Comparison of ENCODE assay signal across 10 cellular contexts in the genomic region with DNA sequence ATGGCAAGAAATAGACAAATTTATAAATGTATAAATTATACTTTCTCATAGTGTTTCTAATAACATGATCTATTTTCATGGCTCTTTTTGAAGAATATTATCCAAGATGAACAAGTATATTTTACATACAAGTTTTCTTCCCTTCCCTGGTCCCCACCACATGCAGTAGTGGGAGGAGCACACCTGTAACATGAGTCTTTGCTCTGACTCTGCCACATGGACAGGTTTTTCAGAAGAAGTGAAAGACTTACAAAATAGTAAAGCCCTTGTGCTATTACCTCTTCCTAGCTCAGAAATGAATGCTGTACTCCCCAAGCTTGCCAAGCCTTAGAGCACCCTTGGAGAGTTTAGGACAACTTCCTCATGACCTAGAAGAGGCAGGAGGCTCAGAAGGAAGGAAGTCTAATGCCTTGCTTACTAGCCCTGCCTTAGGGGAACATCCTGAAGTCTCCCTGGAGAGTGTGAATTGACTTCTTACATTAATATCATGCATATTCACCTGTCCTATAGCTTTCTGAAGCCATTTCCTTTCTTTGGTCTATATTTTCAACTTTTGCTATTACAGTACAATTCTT. TPM values are rescaled to one million over a fixed set of nuclear protein-coding genes. Genes with fewer than 3 reads are reported as not detected.
DNase-seq lines count a peak whose midpoint lies in the region; ATAC-seq, FAIRE-seq and TF ChIP-seq lines count a peak whose summit lies in the region.
"Had no signal": no experiment of that assay in that cellular context is flagged by ENCODE, and none has a peak within 500 bp of the region (broad histone marks: within the 10 kb centered on the region; RNA-seq: fewer than 3 reads in every experiment).

No MANE protein-coding gene starts in this region.

- H3K4me3 Mint-ChIP-seq in MCF 10A (ENCODE audit: unreplicated experiment) = no peak overlapping the region
- no peak overlapping the region for H3K4me3 Mint-ChIP-seq in activated CD4-positive, alpha-beta memory T cell treated with anti-CD3 and anti-CD28 coated beads for 36 hours
- H3K4me3 Mint-ChIP-seq: activated CD4-positive, alpha-beta T cell treated with anti-CD3 and anti-CD28 coated beads, Interleukin-2, amount 10 ng/mL, durations not matched to agents 7 days and 5 days had no signal

- H3K4me1 ChIP-seq in breast epithelium (no peaks in the 10 kb centered on the region), keratinocyte (ENCODE audit: control insufficient read depth, extremely low read depth, insufficient read depth, low read length) (peaks cover 29% of the 10 kb centered on the region), vagina (no peaks in the 10 kb centered on the region)

- no TSS peak for BruUV-seq in MCF 10A (replicated peaks; lab: Mats Ljungman, UMichigan)

- H3K4me2 ChIP-seq in keratinocyte (ENCODE audit: control insufficient read depth, extremely low read depth, insufficient read depth, low read depth, low read length) = peak overlapping the region; percentile 79

- TF ChIP-seq CTCF in MCF 10A (IDR thresholded peaks at IDR 0.05; ENCODE audit: unreplicated experiment) = no peak
- TF ChIP-seq CTCF in breast epithelium (IDR thresholded peaks at IDR 0.05) = no peak
- TF ChIP-seq CTCF in keratinocyte (optimal IDR thresholded peaks at IDR 0.05 in 1 of 3, IDR thresholded peaks at IDR 0.05 in 1 of 3, conservative IDR thresholded peaks at IDR 0.05 in 1 of 3; ENCODE audit: extremely low read depth in 1 of 3, insufficient read depth in 2 of 3, low read length in 3 of 3) = no peak
- TF ChIP-seq CTCF in vagina (IDR thresholded peaks at IDR 0.05) = no peak
- no peak for TF ChIP-seq CTCF in GM20000 (IDR thresholded peaks at IDR 0.05; ENCODE audit: extremely low read depth, missing control alignments)

- peaks cover 69% of the 10 kb centered on the region for H3K36me3 Mint-ChIP-seq in MCF 10A (ENCODE audit: insufficient read depth, unreplicated experiment)
- H3K36me3 Mint-ChIP-seq in activated CD4-positive, alpha-beta memory T cell treated with anti-CD3 and anti-CD28 coated beads for 36 hours = peaks cover 15% of the 10 kb centered on the region

- POLR2A ChIA-PET in MCF 10A (lab: Yijun Ruan, JAX) = interaction anchor here (0.8 to 4.0 kb wide), 8 partner anchors 9 to 316 kb away, joined by 3 to 26 read pairs (median 3); a partner anchor contains a TSS
- POLR2A ChIA-PET in activated CD4-positive, alpha-beta memory T cell treated with anti-CD3 and anti-CD28 coated beads for 36 hours (lab: Charles Lee) = interaction anchor here (0.7 to 3.7 kb wide), 8 partner anchors 9 to 258 kb away, joined by 3 to 22 read pairs (median 4); a partner anchor contains a TSS

- TF ChIP-seq POLR2A in breast epithelium (IDR thresholded peaks at IDR 0.05) (no peak), vagina (IDR thresholded peaks at IDR 0.05) (no peak)

- no peaks in the 10 kb centered on the region for H3K27me3 ChIP-seq in breast epithelium
- no peaks in the 10 kb centered on the region for H3K27me3 ChIP-seq in keratinocyte (ENCODE audit: control insufficient read depth, extremely low read depth, insufficient read depth, low read length)
- H3K27me3 ChIP-seq in vagina = no peaks in the 10 kb centered on the region

- no peaks in the 10 kb centered on the region for H4K20me1 ChIP-seq in keratinocyte (ENCODE audit: control insufficient read depth, extremely low read depth, insufficient read depth, low read length)

- DNase-seq in MCF 10A (ENCODE audit: unreplicated experiment) (no peak), breast epithelium (ENCODE audit: low spot score in 2 of 2) (no peak), keratinocyte (ENCODE audit: low read depth, low spot score) (no peak), vagina (ENCODE audit: extremely low spot score in 2 of 2) (no peak), HuH-7.5 (ENCODE audit: low spot score) (no peak), GM20000 (ENCODE audit: low spot score) (no peak)
- no peak for DNase-seq in activated CD4-positive, alpha-beta memory T cell treated with anti-CD3 and anti-CD28 coated beads for 36 hours
- DNase-seq: activated CD4-positive, alpha-beta T cell treated with anti-CD3 and anti-CD28 coated beads, Interleukin-2, amount 10 ng/mL, durations not matched to agents 7 days and 5 days; stimulated activated naive CD8-positive, alpha-beta T cell treated with anti-CD3 and anti-CD28 coated beads, Interleukin-15, Interleukin-2, amounts not matched to agents 100 U/mL and 50 U/mL, for 24 hours had no signal

- H3K27ac ChIP-seq in breast epithelium = no peak overlapping the region
- H3K27ac ChIP-seq in keratinocyte (ENCODE audit: control insufficient read depth, insufficient read depth, low read length) = peak overlapping the region; percentile 84
- H3K27ac ChIP-seq in vagina = peak overlapping the region; percentile 23

- dilution Hi-C loops in keratinocyte (cut with MboI; ENCODE audit: extremely low pct_ligation_motif_present, low sequenced_read_pairs) = loop anchor here (10.0 kb wide), 1 partner anchor 131 kb away; no protein-coding TSS in a partner anchor

- CTCF ChIA-PET in MCF 10A (lab: Yijun Ruan, JAX) = interaction anchor here (0.6 to 1.0 kb wide), 4 partner anchors 132 to 557 kb away, joined by 3 to 4 read pairs (median 3); no protein-coding TSS in a partner anchor
- CTCF ChIA-PET in activated CD4-positive, alpha-beta memory T cell treated with anti-CD3 and anti-CD28 coated beads for 36 hours (lab: Charles Lee) = interaction anchor here (0.8 to 4.0 kb wide), 5 partner anchors 20 to 210 kb away, joined by 3 to 20 read pairs (median 4); a partner anchor contains a TSS

- no peaks in the 10 kb centered on the region for H3K79me2 ChIP-seq in keratinocyte (ENCODE audit: control insufficient read depth, insufficient read depth, low read length)

- H2AFZ ChIP-seq in keratinocyte (ENCODE audit: control insufficient read depth, low read length) = no peak overlapping the region

- H3K9me1 ChIP-seq in keratinocyte (ENCODE audit: control insufficient read depth, extremely low read depth, insufficient read depth, low read length) = no peaks in the 10 kb centered on the region

- H3K9ac ChIP-seq in keratinocyte (ENCODE audit: control insufficient read depth, extremely low read depth, insufficient read depth, low read length) = peak overlapping the region; percentile 49

- H3K36me3 ChIP-seq in breast epithelium = peaks cover 6% of the 10 kb centered on the region
- H3K36me3 ChIP-seq in keratinocyte (ENCODE audit: control insufficient read depth in 2 of 2, extremely low read depth in 1 of 2, insufficient read depth in 2 of 2, low read length in 2 of 2) = peaks cover 23 to 39% of the 10 kb centered on the region in 2 experiments
- H3K36me3 ChIP-seq in vagina = peaks cover 0 to 32% of the 10 kb centered on the region in 2 donors

- peak; percentile 53 for FAIRE-seq in keratinocyte (lab: Jason Lieb, UNC)

- intact Hi-C loops in MCF 10A (cut with micrococcal nuclease) (no loop called here), breast epithelium (cut with DNase I; ENCODE audit: low total_unique reads) (no loop called here), vagina (cut with DNase I) (no loop called here)
- intact Hi-C loops in activated CD4-positive, alpha-beta memory T cell treated with anti-CD3 and anti-CD28 coated beads for 36 hours (cut with micrococcal nuclease) = loop anchor here (2.0 to 5.0 kb wide), 2 partner anchors 19 to 209 kb away; a partner anchor contains a TSS

- peaks cover 21% of the 10 kb centered on the region for H3K4me1 Mint-ChIP-seq in MCF 10A (ENCODE audit: insufficient read depth, unreplicated experiment)
- peaks cover 37% of the 10 kb centered on the region for H3K4me1 Mint-ChIP-seq in activated CD4-positive, alpha-beta memory T cell treated with anti-CD3 and anti-CD28 coated beads for 36 hours (ENCODE audit: low read depth)

- H3K4me3 ChIP-seq in breast epithelium (no peak overlapping the region), keratinocyte (ENCODE audit: control insufficient read depth in 2 of 3, extremely low read depth in 1 of 3, insufficient read depth in 2 of 3, low read depth in 1 of 3, low read length in 3 of 3) (no peak overlapping the region), vagina (no peak overlapping the region)

- H3K27me3 Mint-ChIP-seq in MCF 10A (ENCODE audit: insufficient read depth, unreplicated experiment) = no peaks in the 10 kb centered on the region
- H3K27me3 Mint-ChIP-seq in activated CD4-positive, alpha-beta memory T cell treated with anti-CD3 and anti-CD28 coated beads for 36 hours = no peaks in the 10 kb centered on the region
- H3K27me3 Mint-ChIP-seq: activated CD4-positive, alpha-beta T cell treated with anti-CD3 and anti-CD28 coated beads, Interleukin-2, amount 10 ng/mL, durations not matched to agents 7 days and 5 days had no signal

- no peak for ATAC-seq in GM21576 (IDR thresholded peaks at IDR 0.05; ENCODE audit: unreplicated experiment)

- H3K9me3 Mint-ChIP-seq in MCF 10A (ENCODE audit: unreplicated experiment) = no peaks in the 10 kb centered on the region
- no peaks in the 10 kb centered on the region for H3K9me3 Mint-ChIP-seq in activated CD4-positive, alpha-beta memory T cell treated with anti-CD3 and anti-CD28 coated beads for 36 hours
- H3K9me3 Mint-ChIP-seq: activated CD4-positive, alpha-beta T cell treated with anti-CD3 and anti-CD28 coated beads, Interleukin-2, amount 10 ng/mL, durations not matched to agents 7 days and 5 days had no signal

- H3K9me3 ChIP-seq in breast epithelium = no peaks in the 10 kb centered on the region
- no peaks in the 10 kb centered on the region for H3K9me3 ChIP-seq in keratinocyte (ENCODE audit: control insufficient read depth, low read depth, low read length)
- no peaks in the 10 kb centered on the region for H3K9me3 ChIP-seq in vagina

- H3K27ac Mint-ChIP-seq in MCF 10A (ENCODE audit: low read depth, unreplicated experiment) = peak overlapping the region; percentile 5
- peak overlapping the region; percentile 73 for H3K27ac Mint-ChIP-seq in activated CD4-positive, alpha-beta memory T cell treated with anti-CD3 and anti-CD28 coated beads for 36 hours
- H3K27ac Mint-ChIP-seq: activated CD4-positive, alpha-beta T cell treated with anti-CD3 and anti-CD28 coated beads, Interleukin-2, amount 10 ng/mL, durations not matched to agents 7 days and 5 days had no signal

RNA-seq across cellular contexts. Expression of a gene that starts 18.4 kb away (rescaled TPM):
- total RNA-seq in MCF 10A (2022) = 63.6 and 71.8 TPM in 2 replicates
- 10 to 100 TPM in 2 of 3 donors, 1 to 10 TPM in 1; 5.8 to 17.3 (median 10.2) TPM for total RNA-seq in breast epithelium
- total RNA-seq in activated CD4-positive, alpha-beta memory T cell treated with anti-CD3 and anti-CD28 coated beads for 36 hours = 10 to 100 TPM; 14.1 to 15.9 TPM
- 7.8 to 15.9 TPM (median 14.6 TPM) in 3 replicates for polyA plus RNA-seq in keratinocyte
- 93.2 TPM for polyA plus RNA-seq in keratinocyte (2011; ENCODE audit: low read depth)
- polyA plus RNA-seq in keratinocyte (2011; cell fraction: cytosol; rRNA removed) = 5.9 and 11.0 TPM in 2 replicates
- polyA plus RNA-seq in keratinocyte (2011; cell fraction: nucleus; rRNA removed) = 24.3 and 31.4 TPM in 2 replicates
- 4.0 and 29.3 TPM in 2 replicates for polyA plus RNA-seq in keratinocyte (2012; ENCODE audit: low replicate concordance)
- 12.2 to 18.0 TPM (median 13.0 TPM) in 3 replicates for polyA minus RNA-seq in keratinocyte
- 7.7 TPM for polyA minus RNA-seq in keratinocyte (2011; cell fraction: cytosol; rRNA and poly(A)+ RNA removed)
- 14.7 and 20.2 TPM in 2 replicates for polyA minus RNA-seq in keratinocyte (2011; cell fraction: nucleus; rRNA and poly(A)+ RNA removed)
- total RNA-seq in vagina = 55.2 TPM

RNA-seq across cellular contexts. Expression of a gene that starts 28.1 kb away (rescaled TPM):
- 0.20 and 0.23 TPM in 2 replicates for total RNA-seq in MCF 10A (2022)
- total RNA-seq in breast epithelium = 1 to 10 TPM; 1.6 to 4.5 (median 1.8) TPM
- under 1 TPM; 0.63 to 0.71 TPM for total RNA-seq in activated CD4-positive, alpha-beta memory T cell treated with anti-CD3 and anti-CD28 coated beads for 36 hours
- 0.44 to 3.4 TPM (median 1.5 TPM) in 3 replicates for polyA plus RNA-seq in keratinocyte
- polyA plus RNA-seq in keratinocyte (2011; ENCODE audit: low read depth) = 61.1 TPM
- 0.47 and 0.81 TPM in 2 replicates for polyA plus RNA-seq in keratinocyte (2011; cell fraction: cytosol; rRNA removed)
- polyA plus RNA-seq in keratinocyte (2011; cell fraction: nucleus; rRNA removed) = 0.92 and 3.1 TPM in 2 replicates
- polyA plus RNA-seq in keratinocyte (2012; ENCODE audit: low replicate concordance) = 3.2 and 228 TPM in 2 replicates
- 0.86 to 3.5 TPM (median 1.7 TPM) in 3 replicates for polyA minus RNA-seq in keratinocyte
- polyA minus RNA-seq in keratinocyte (2011; cell fraction: cytosol; rRNA and poly(A)+ RNA removed) = 0.96 TPM
- polyA minus RNA-seq in keratinocyte (2011; cell fraction: nucleus; rRNA and poly(A)+ RNA removed) = 3.3 and 6.2 TPM in 2 replicates
- total RNA-seq in vagina = 0.49 TPM

RNA-seq across cellular contexts. Expression of a gene that starts 39.6 kb away (rescaled TPM):
- total RNA-seq in MCF 10A (2022) (68.9 and 81.0 TPM in 2 replicates), breast epithelium (10 to 100 TPM; 79.2 to 82.9 (median 80.0) TPM), vagina (62.9 TPM)
- 10 to 100 TPM; 67.5 to 70.4 TPM for total RNA-seq in activated CD4-positive, alpha-beta memory T cell treated with anti-CD3 and anti-CD28 coated beads for 36 hours
- polyA plus RNA-seq in keratinocyte = 21.5 to 41.1 TPM (median 35.7 TPM) in 3 replicates
- 31.7 TPM for polyA plus RNA-seq in keratinocyte (2011; ENCODE audit: low read depth)
- polyA plus RNA-seq in keratinocyte (2011; cell fraction: cytosol; rRNA removed) = 29.9 and 36.6 TPM in 2 replicates
- polyA plus RNA-seq in keratinocyte (2011; cell fraction: nucleus; rRNA removed) = 25.0 and 32.2 TPM in 2 replicates
- polyA plus RNA-seq in keratinocyte (2012; ENCODE audit: low replicate concordance) = 27.2 and 37.6 TPM in 2 replicates
- 2.6 to 5.7 TPM (median 3.3 TPM) in 3 replicates for polyA minus RNA-seq in keratinocyte
- polyA minus RNA-seq in keratinocyte (2011; cell fraction: cytosol; rRNA and poly(A)+ RNA removed) = 18.0 TPM
- 4.3 and 10.0 TPM in 2 replicates for polyA minus RNA-seq in keratinocyte (2011; cell fraction: nucleus; rRNA and poly(A)+ RNA removed)

Comparison
In these comparisons a context has a peak if more than half of its experiments do, and no peak if none do; other contexts are left out.
1. H3K27ac ChIP-seq: peak in keratinocyte (single experiment) and vagina (single experiment); none in breast epithelium (0 of 2).